In genomic region chr2:110106642-110107041, GRCh38 we compare ENCODE assay signal across 13 cellular contexts. TPM values are rescaled to one million over a fixed set of nuclear protein-coding genes. Genes with fewer than 3 reads are reported as not detected.
DNase-seq lines count a peak whose midpoint lies in the region; ATAC-seq, FAIRE-seq and TF ChIP-seq lines count a peak whose summit lies in the region.
"Had no signal": no experiment of that assay in that cellular context is flagged by ENCODE, and none has a peak within 500 bp of the region (broad histone marks: within the 10 kb centered on the region; RNA-seq: fewer than 3 reads in every experiment).

No MANE protein-coding gene starts in this region.

- peaks cover 53% of the 10 kb centered on the region for H3K4me1 ChIP-seq in astrocyte (ENCODE audit: insufficient read depth, low read length)
- H3K4me1 ChIP-seq: BE2C had no signal

- no peak overlapping the region for H2AFZ ChIP-seq in astrocyte (ENCODE audit: low read depth, low read length)

- no peaks in the 10 kb centered on the region for H3K27me3 ChIP-seq in astrocyte (ENCODE audit: insufficient read depth, low read length)
- H3K27me3 ChIP-seq: BE2C had no signal

- H3K4me1 Mint-ChIP-seq in HFFc6 (ENCODE audit: low read depth), result peaks cover 71% of the 10 kb centered on the region
- H3K4me1 Mint-ChIP-seq in astrocyte (ENCODE audit: low read depth, unreplicated experiment), result peaks cover 20% of the 10 kb centered on the region

- DNase-seq in A172 (ENCODE audit: low spot score) (peak; percentile 73), HFFc6 (no peak), astrocyte (ENCODE audit: low read depth) (peak; percentile 98), kidney glomerular epithelial cell (lab: John Stamatoyannopoulos, UW) (peak; percentile 36), NCI-H2081 (lab: John Stamatoyannopoulos, UW) (no peak), NCI-H1436 (lab: John Stamatoyannopoulos, UW) (no peak)
- DNase-seq: activated effector memory CD4-positive, alpha-beta T cell treated with anti-CD3 and anti-CD28 coated beads, Interleukin-2, amount 50 U/mL, for 16 hours; BE2C; immature natural killer cell; KBM-7; occipital lobe had no signal

- H3K27me3 Mint-ChIP-seq in HFFc6 (ENCODE audit: insufficient read depth) (no peaks in the 10 kb centered on the region), astrocyte (ENCODE audit: low read depth, unreplicated experiment) (peaks cover 5% of the 10 kb centered on the region)

- peaks cover 11% of the 10 kb centered on the region; the same call in 1 of the 2 replicates for H3K9me3 Mint-ChIP-seq in HFFc6
- peaks cover 6% of the 10 kb centered on the region for H3K9me3 Mint-ChIP-seq in astrocyte (ENCODE audit: unreplicated experiment)
- H3K9me3 Mint-ChIP-seq: immature natural killer cell had no signal

- FAIRE-seq in astrocyte (lab: Jason Lieb, UNC), result no peak

- H3K4me2 ChIP-seq in astrocyte (ENCODE audit: low read length), result peak overlapping the region; percentile 71

- no peak for TF ChIP-seq CTCF in HFFc6 (IDR thresholded peaks at IDR 0.05)
- TF ChIP-seq CTCF in astrocyte (IDR thresholded peaks at IDR 0.05; ENCODE audit: insufficient read depth, low read depth, low read length), result no peak

- H3K27ac ChIP-seq in astrocyte (ENCODE audit: low read depth, low read length), result peak overlapping the region; percentile 75

- ATAC-seq in HG02678 (IDR thresholded peaks at IDR 0.05; ENCODE audit: unreplicated experiment) (no peak), GM21825 (IDR thresholded peaks at IDR 0.05; ENCODE audit: unreplicated experiment) (no peak)

- no peak overlapping the region for H3K4me3 ChIP-seq in astrocyte (ENCODE audit: insufficient read depth, low read depth, low read length)

- H3K9ac ChIP-seq in astrocyte (ENCODE audit: low read length), result peak overlapping the region; percentile 61

- no peaks in the 10 kb centered on the region for H4K20me1 ChIP-seq in astrocyte (ENCODE audit: insufficient read depth, low read length)

- H3K79me2 ChIP-seq in astrocyte (ENCODE audit: insufficient read depth, low read length), result peaks cover 24% of the 10 kb centered on the region

- no peaks in the 10 kb centered on the region for H3K36me3 ChIP-seq in astrocyte (ENCODE audit: insufficient read depth, low read length)
- H3K36me3 ChIP-seq: BE2C had no signal

- H3K27ac Mint-ChIP-seq in HFFc6 (peak overlapping the region; percentile 93), astrocyte (ENCODE audit: unreplicated experiment) (no peak overlapping the region)
- H3K27ac Mint-ChIP-seq: immature natural killer cell had no signal

- H3K4me3 Mint-ChIP-seq in HFFc6 (no peak overlapping the region), astrocyte (ENCODE audit: unreplicated experiment) (no peak overlapping the region)
- H3K4me3 Mint-ChIP-seq: immature natural killer cell had no signal

- peaks cover 30% of the 10 kb centered on the region for H3K36me3 Mint-ChIP-seq in HFFc6 (ENCODE audit: low read depth)
- no peaks in the 10 kb centered on the region for H3K36me3 Mint-ChIP-seq in astrocyte (ENCODE audit: low read depth, unreplicated experiment)
- H3K36me3 Mint-ChIP-seq: immature natural killer cell had no signal

- H3K9me3 ChIP-seq in astrocyte (ENCODE audit: insufficient read depth, low read depth, low read length), result no peaks in the 10 kb centered on the region
- H3K9me3 ChIP-seq: BE2C had no signal

RNA-seq across cellular contexts. Expression of gene MALL, which starts 9.0 kb away (rescaled TPM):
- 184 and 298 TPM in 2 replicates for total RNA-seq in A172 (2014; rRNA removed; shearing (Covaris generic))
- total RNA-seq in HFFc6 (2021; fragmentation: NEBNext Ultra II Directional; extraction: Animal tissue kit (Norgen Biotek cat#: 25700)), result 10 to 100 TPM; 23.7 to 40.9 (median 28.5) TPM
- total RNA-seq in astrocyte, result 0.19 and 0.36 TPM in 2 replicates

Comparison
In these comparisons a context has a peak if more than half of its experiments do, and no peak if none do; other contexts are left out.
1. DNase-seq: peak in A172 (single experiment), astrocyte (single experiment) and kidney glomerular epithelial cell (single experiment); none in HFFc6 (single experiment), NCI-H2081 (0 of 2) and NCI-H1436 (single experiment).
2. RNA of gene MALL, which starts 9.0 kb away (total RNA-seq): 184 to 298 TPM in A172 and 23.7 to 40.9 TPM in HFFc6; 0.19 to 0.36 TPM in astrocyte; every median in the first group is over 10 times any median in the second.